14 cellular contexts compared by ENCODE assay signal in the genomic region with DNA sequence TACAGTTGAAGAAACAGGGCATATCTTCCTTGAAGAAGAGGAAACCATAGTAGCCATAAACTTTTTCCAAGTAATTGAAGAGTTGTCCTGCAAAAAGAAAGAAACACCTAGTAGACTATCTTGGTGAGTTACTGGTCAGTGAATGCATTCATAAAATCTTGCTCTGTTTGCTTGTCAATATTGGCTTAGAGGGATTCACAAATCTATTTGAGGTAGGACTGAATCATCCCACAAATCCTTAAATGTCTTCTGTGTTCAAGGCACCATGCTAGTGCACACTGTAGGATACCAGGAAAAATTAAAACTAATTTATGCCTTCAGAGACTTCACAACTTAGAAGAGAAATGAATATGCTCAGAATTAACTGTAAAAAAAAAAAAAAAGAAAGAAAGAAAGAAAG.
"Had no signal": no experiment of that assay in that cellular context is flagged by ENCODE, and none has a peak within 500 bp of the region (broad histone marks: within the 10 kb centered on the region; RNA-seq: fewer than 3 reads in every experiment).

No MANE protein-coding gene starts in this region.

- H3K4me1 ChIP-seq: parathyroid adenoma had no signal

- H3K9me3 Mint-ChIP-seq: activated CD4-positive, alpha-beta memory T cell treated with anti-CD3 and anti-CD28 coated beads for 36 hours; activated T-helper 1 cell treated with anti-CD3 and anti-CD28 coated beads, Interleukin-12 subunit alpha, Interleukin-12 subunit beta, Interleukin-2, Interleukin-4 antibody, amounts not matched to agents 30 ng/mL and 10 ng/mL and 1 ng/mL, durations not matched to agents 14 hours and 24 hours and 36 hours; immature natural killer cell; naive thymus-derived CD4-positive, alpha-beta T cell; stimulated activated naive B cell treated with anti-CD40 and anti-IgM and Interleukin-4, amounts not matched to agents 10 μg/mL and 1 μg/mL and 100 μg/mL, for 72 hours; T-helper 2 cell treated with Interferon-gamma antibody and Interleukin-4, amounts not matched to agents 5 μg/mL and 100 μg/mL, for 36 hours had no signal

- H3K4me3 ChIP-seq: cardiac muscle cell, coronary artery, transverse colon had no signal

- ATAC-seq: naive thymus-derived CD4-positive, alpha-beta T cell; stimulated activated naive B cell treated with anti-CD40 and anti-IgM and Interleukin-4, amounts not matched to agents 10 μg/mL and 1 μg/mL and 100 μg/mL, for 72 hours had no signal

- H3K4me3 Mint-ChIP-seq: activated CD4-positive, alpha-beta memory T cell treated with anti-CD3 and anti-CD28 coated beads for 36 hours; activated naive CD8-positive, alpha-beta T cell; activated T-helper 1 cell treated with anti-CD3 and anti-CD28 coated beads, Interleukin-12 subunit alpha, Interleukin-12 subunit beta, Interleukin-2, Interleukin-4 antibody, amounts not matched to agents 30 ng/mL and 10 ng/mL and 1 ng/mL, durations not matched to agents 14 hours and 24 hours and 36 hours; immature natural killer cell; naive thymus-derived CD4-positive, alpha-beta T cell; stimulated activated naive B cell treated with anti-CD40 and anti-IgM and Interleukin-4, amounts not matched to agents 10 μg/mL and 1 μg/mL and 100 μg/mL, for 72 hours; T-helper 2 cell treated with Interferon-gamma antibody and Interleukin-4, amounts not matched to agents 5 μg/mL and 100 μg/mL, for 36 hours had no signal

- DNase-seq: activated CD4-positive, alpha-beta memory T cell treated with anti-CD3 and anti-CD28 coated beads for 36 hours; activated T-cell treated with anti-CD3 and anti-CD28 coated beads for 4 hours; erythroblast; immature natural killer cell; kidney glomerular epithelial cell; naive thymus-derived CD4-positive, alpha-beta T cell; stimulated activated naive B cell treated with anti-CD40 and anti-IgM and Interleukin-4, amounts not matched to agents 10 μg/mL and 1 μg/mL and 100 μg/mL, for 72 hours; transverse colon had no signal

- H3K27ac ChIP-seq: cardiac muscle cell, parathyroid adenoma had no signal

- H3K27me3 ChIP-seq: cardiac muscle cell, transverse colon had no signal

- H3K9me3 ChIP-seq: transverse colon had no signal

- H2AFZ ChIP-seq: parathyroid adenoma had no signal

- H3K9ac ChIP-seq: parathyroid adenoma had no signal

- H3K27ac Mint-ChIP-seq: activated CD4-positive, alpha-beta memory T cell treated with anti-CD3 and anti-CD28 coated beads for 36 hours; activated naive CD8-positive, alpha-beta T cell; activated T-helper 1 cell treated with anti-CD3 and anti-CD28 coated beads, Interleukin-12 subunit alpha, Interleukin-12 subunit beta, Interleukin-2, Interleukin-4 antibody, amounts not matched to agents 30 ng/mL and 10 ng/mL and 1 ng/mL, durations not matched to agents 14 hours and 24 hours and 36 hours; immature natural killer cell; stimulated activated naive B cell treated with anti-CD40 and anti-IgM and Interleukin-4, amounts not matched to agents 10 μg/mL and 1 μg/mL and 100 μg/mL, for 72 hours; T-helper 2 cell treated with Interferon-gamma antibody and Interleukin-4, amounts not matched to agents 5 μg/mL and 100 μg/mL, for 36 hours had no signal

- H3K27me3 Mint-ChIP-seq: activated CD4-positive, alpha-beta memory T cell treated with anti-CD3 and anti-CD28 coated beads for 36 hours; activated naive CD8-positive, alpha-beta T cell; naive thymus-derived CD4-positive, alpha-beta T cell; stimulated activated naive B cell treated with anti-CD40 and anti-IgM and Interleukin-4, amounts not matched to agents 10 μg/mL and 1 μg/mL and 100 μg/mL, for 72 hours had no signal

- H3K79me2 ChIP-seq: parathyroid adenoma had no signal

- H3K4me1 Mint-ChIP-seq: immature natural killer cell; stimulated activated naive B cell treated with anti-CD40 and anti-IgM and Interleukin-4, amounts not matched to agents 10 μg/mL and 1 μg/mL and 100 μg/mL, for 72 hours had no signal
